Comparison of ENCODE assay signal across 34 cellular contexts in the genomic region with DNA sequence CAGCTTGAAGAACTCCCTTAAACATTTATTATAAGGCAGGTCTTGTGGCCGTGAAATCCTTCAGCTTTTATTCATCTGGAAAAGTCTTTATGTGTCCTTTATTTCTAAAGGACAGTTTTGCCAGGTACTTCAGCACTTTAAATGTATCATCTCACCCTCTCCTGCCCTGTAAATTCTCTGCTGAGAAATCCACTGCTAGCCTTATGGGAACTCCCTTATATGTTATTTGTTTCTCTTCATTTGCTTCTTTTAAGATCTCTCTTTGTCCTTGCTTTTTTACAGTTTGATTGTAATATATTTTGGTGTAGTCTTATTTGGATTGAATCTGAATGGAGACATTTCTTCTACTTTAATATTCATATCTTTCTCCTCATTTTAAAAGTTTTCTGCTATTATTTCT.
"Had no signal": no experiment of that assay in that cellular context is flagged by ENCODE, and none has a peak within 500 bp of the region (broad histone marks: within the 10 kb centered on the region; RNA-seq: fewer than 3 reads in every experiment).

No MANE protein-coding gene starts in this region.

- H3K4me3 ChIP-seq: MG63 had no signal

- DNase-seq: Karpas-422, Kasumi-1, MG63, MM.1S, MV-4-11, NCI-H1048, NCI-H1092, NCI-H1092 treated with DMSO at 0.1 percent for 48 hours, NCI-H1105, NCI-H1105 treated with DMSO at 0.1 percent for 48 hours, NCI-H1417, NCI-H1417 treated with DMSO at 0.1 percent for 48 hours, NCI-H1436, NCI-H1436 treated with DMSO at 0.1 percent for 48 hours, NCI-H146, NCI-H1694, NCI-H1694 treated with DMSO at 0.1 percent for 48 hours, NCI-H187, NCI-H187 treated with DMSO at 0.1 percent for 48 hours, NCI-H1930, NCI-H2029, NCI-H2029 treated with DMSO at 0.1 percent for 48 hours, NCI-H2081, NCI-H2081 treated with DMSO at 0.1 percent for 48 hours, NCI-H2107, NCI-H2171, NCI-H2171 treated with DMSO at 0.1 percent for 48 hours, NCI-H2227 treated with DMSO at 0.1 percent for 48 hours, NCI-H226, NCI-H345, NCI-H446, NCI-H446 treated with DMSO at 0.1 percent for 48 hours, NCI-H510A had no signal

- H3K36me3 ChIP-seq: MG63 had no signal

- H3K27ac ChIP-seq: KMS-11 had no signal

- H3K27me3 ChIP-seq: MG63 had no signal
